1 cellular context compared by ENCODE assay signal in genomic region chr6:129683606-129684322, GRCh38.
TF ChIP-seq lines count a peak whose summit lies in the region.

No MANE protein-coding gene starts in this region.

TF ChIP-seq in IMR-90, 13 proteins besides CTCF, POLR2A, EP300 and RAD21 (continued from another document):
- no peak for TF ChIP-seq SMC3 (IDR thresholded peaks at IDR 0.05; ENCODE audit: low read depth, low read length)
- TF ChIP-seq CEBPB (IDR thresholded peaks at IDR 0.05; ENCODE audit: low read depth, low read length): peak; percentile 57
- 0 out of 2 replicates have a peak, but pooled peaks have one; percentile 47 for TF ChIP-seq CHD1 (IDR thresholded peaks at IDR 0.05; ENCODE audit: low read depth, low read length)
- TF ChIP-seq MAZ (IDR thresholded peaks at IDR 0.05; ENCODE audit: borderline replicate concordance, low read depth, low read length): no peak
- TF ChIP-seq RCOR1 (IDR thresholded peaks at IDR 0.05; ENCODE audit: insufficient replicate concordance, low read length): peak; percentile 32
- TF ChIP-seq FOS (IDR thresholded peaks at IDR 0.05; ENCODE audit: low read depth, low read length): peak; percentile 92
- peak; percentile 74 for TF ChIP-seq BHLHE40 (IDR thresholded peaks at IDR 0.05; ENCODE audit: low read depth, low read length)
